8 cellular contexts compared by ENCODE assay signal in genomic region chr12:26939192-26939832, GRCh38. TPM values are rescaled to one million over a fixed set of nuclear protein-coding genes. Genes with fewer than 3 reads are reported as not detected.
A peak's percentile ranks its signal among the peaks of the same experiment; 100 is the strongest.
DNase-seq lines count a peak whose midpoint lies in the region; ATAC-seq and TF ChIP-seq lines count a peak whose summit lies in the region.

No MANE protein-coding gene starts in this region.

- no peak for ATAC-seq in HG03378 (IDR thresholded peaks at IDR 0.05; ENCODE audit: unreplicated experiment)
- ATAC-seq in GM21367 (IDR thresholded peaks at IDR 0.05; ENCODE audit: unreplicated experiment) = no peak

- DNase-seq in activated naive CD4-positive, alpha-beta T cell treated with anti-CD3 and anti-CD28 coated beads for 36 hours = peak; percentile 10
- no peak for DNase-seq in activated naive CD4-positive, alpha-beta T cell treated with anti-CD3 and anti-CD28 coated beads, Interleukin-2, amount 50 U/mL, for 16 hours
- no peak for DNase-seq in Peyer's patch
- DNase-seq in epithelial cell of esophagus (ENCODE audit: low read depth) = peak; percentile 33
- peak; percentile 74 for DNase-seq in osteoblast (ENCODE audit: insufficient read length, low spot score, missing footprints)
- DNase-seq in NCI-H345 treated with DMSO at 0.1 percent for 48 hours (lab: John Stamatoyannopoulos, UW; ENCODE audit: unreplicated experiment) = no peak

- CTCF ChIA-PET in activated naive CD4-positive, alpha-beta T cell treated with anti-CD3 and anti-CD28 coated beads for 36 hours (lab: Charles Lee) = no interaction called here

- peak overlapping the region; percentile 98 for H3K27ac Mint-ChIP-seq in activated naive CD4-positive, alpha-beta T cell treated with anti-CD3 and anti-CD28 coated beads for 36 hours

- H3K79me2 ChIP-seq in osteoblast (ENCODE audit: insufficient read depth, low read length) = peaks cover 94% of the 10 kb centered on the region

- H3K9me3 ChIP-seq in Peyer's patch = no peaks in the 10 kb centered on the region
- H3K9me3 ChIP-seq in osteoblast (ENCODE audit: low read depth, low read length) = no peaks in the 10 kb centered on the region

- no peaks in the 10 kb centered on the region for H3K27me3 Mint-ChIP-seq in activated naive CD4-positive, alpha-beta T cell treated with anti-CD3 and anti-CD28 coated beads for 36 hours (ENCODE audit: low read depth)

- H3K4me1 ChIP-seq in Peyer's patch = peaks cover 0 to 42% (median 5%) of the 10 kb centered on the region in 4 donors
- H3K4me1 ChIP-seq in osteoblast (ENCODE audit: insufficient read depth, low read length) = peaks cover 37% of the 10 kb centered on the region

- H3K4me3 Mint-ChIP-seq in activated naive CD4-positive, alpha-beta T cell treated with anti-CD3 and anti-CD28 coated beads for 36 hours = peak overlapping the region; percentile 93

- H4K20me1 ChIP-seq in osteoblast (ENCODE audit: insufficient read depth, low read length) = peaks cover 25% of the 10 kb centered on the region

- TF ChIP-seq CTCF in Peyer's patch (IDR thresholded peaks at IDR 0.05) = no peak
- no peak for TF ChIP-seq CTCF in epithelial cell of esophagus (IDR thresholded peaks at IDR 0.05; ENCODE audit: insufficient read depth, low read depth, low read length, missing control alignments)
- TF ChIP-seq CTCF in osteoblast (IDR thresholded peaks at IDR 0.05; ENCODE audit: extremely low read depth, low read depth, low read length) = no peak

- peak overlapping the region; percentile 97 for H3K4me2 ChIP-seq in osteoblast (ENCODE audit: insufficient read depth, low read length)

- peaks cover 6% of the 10 kb centered on the region for H3K36me3 Mint-ChIP-seq in activated naive CD4-positive, alpha-beta T cell treated with anti-CD3 and anti-CD28 coated beads for 36 hours (ENCODE audit: low read depth)

- H3K9me3 Mint-ChIP-seq in activated naive CD4-positive, alpha-beta T cell treated with anti-CD3 and anti-CD28 coated beads for 36 hours = no peaks in the 10 kb centered on the region

- H3K27me3 ChIP-seq in Peyer's patch (no peaks in the 10 kb centered on the region), osteoblast (ENCODE audit: insufficient read depth, low read length) (no peaks in the 10 kb centered on the region)

- intact Hi-C loops in activated naive CD4-positive, alpha-beta T cell treated with anti-CD3 and anti-CD28 coated beads for 36 hours (cut with micrococcal nuclease) = loop anchor here (2.0 to 5.0 kb wide), 3 partner anchors 13 to 523 kb away; no protein-coding TSS in a partner anchor

- H3K4me3 ChIP-seq in Peyer's patch (peak overlapping the region; percentile 68 to 90 (median 88)), epithelial cell of esophagus (ENCODE audit: low read length) (peak overlapping the region; percentile 93), osteoblast (ENCODE audit: insufficient read depth, low read length) (peak overlapping the region; percentile 92)

- H3K27ac ChIP-seq in Peyer's patch = peak overlapping the region; percentile 93 to 95 (median 94)
- H3K27ac ChIP-seq in osteoblast (ENCODE audit: low read depth, low read length) = peak overlapping the region; percentile 94

- no peak overlapping the region for H2AFZ ChIP-seq in osteoblast (ENCODE audit: low read length)

- no peaks in the 10 kb centered on the region for H3K36me3 ChIP-seq in Peyer's patch
- H3K36me3 ChIP-seq in osteoblast (ENCODE audit: insufficient read depth, low read length) = peaks cover 4% of the 10 kb centered on the region

- peaks cover 56% of the 10 kb centered on the region for H3K4me1 Mint-ChIP-seq in activated naive CD4-positive, alpha-beta T cell treated with anti-CD3 and anti-CD28 coated beads for 36 hours (ENCODE audit: low read depth)

- TF ChIP-seq POLR2A in Peyer's patch (IDR thresholded peaks at IDR 0.05) = no peak

RNA-seq across cellular contexts. Expression of gene FGFR1OP2, which starts 1.0 kb away (rescaled TPM):
- 10 to 100 TPM; 37.0 to 38.4 TPM for total RNA-seq in activated naive CD4-positive, alpha-beta T cell treated with anti-CD3 and anti-CD28 coated beads for 36 hours
- total RNA-seq in Peyer's patch (10 to 100 TPM; 49.5 to 94.9 (median 65.4) TPM), osteoblast (47.8 and 48.0 TPM in 2 replicates)

RNA-seq across cellular contexts. Expression of gene INTS13, which starts 1.5 kb away (rescaled TPM):
- total RNA-seq in activated naive CD4-positive, alpha-beta T cell treated with anti-CD3 and anti-CD28 coated beads for 36 hours = 10 to 100 TPM; 39.6 to 42.0 TPM
- total RNA-seq in Peyer's patch = 10 to 100 TPM in 2 of 4 donors, 1 to 10 TPM in 2; 4.3 to 22.3 (median 11.9) TPM
- total RNA-seq in osteoblast = 25.9 and 26.1 TPM in 2 replicates

Comparison
In these comparisons a context has a peak if more than half of its experiments do, and no peak if none do; other contexts are left out.
1. DNase-seq: peak in activated naive CD4-positive, alpha-beta T cell treated with anti-CD3 and anti-CD28 coated beads for 36 hours (single experiment), epithelial cell of esophagus (single experiment) and osteoblast (single experiment); none in activated naive CD4-positive, alpha-beta T cell treated with anti-CD3 and anti-CD28 coated beads, Interleukin-2, amount 50 U/mL, for 16 hours (single experiment), Peyer's patch (0 of 3) and NCI-H345 treated with DMSO at 0.1 percent for 48 hours (single experiment).
2. Peak in every context shown above with its lines, with median percentiles within 50 percentile points of each other: H3K4me3 ChIP-seq.